1 cellular context compared by ENCODE assay signal in the genomic region with DNA sequence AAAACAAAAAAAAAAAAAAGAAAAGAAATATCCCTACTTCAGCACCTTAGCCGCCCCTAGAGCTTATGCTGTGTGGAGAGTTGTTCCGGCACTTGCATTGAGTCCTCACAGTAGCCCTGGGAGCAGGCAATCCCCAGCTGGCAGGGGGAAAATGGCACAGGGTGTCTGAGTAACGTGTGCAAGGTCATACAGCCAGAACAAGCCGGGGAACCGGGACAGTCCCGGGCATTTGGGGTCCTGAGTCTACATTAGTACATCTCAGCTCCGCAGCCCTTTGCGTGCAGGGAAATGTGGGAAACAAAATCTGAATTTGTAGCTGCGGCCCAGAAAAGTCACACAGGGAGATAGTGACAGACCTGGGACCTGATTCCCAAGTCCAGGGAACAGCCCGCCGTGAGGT.
TF ChIP-seq lines count a peak whose summit lies in the region.

No MANE protein-coding gene starts in this region.

TF ChIP-seq in HepG2, 621 proteins besides CTCF, POLR2A, EP300 and RAD21:
- TF ChIP-seq SCMH1 (CRISPR knock-in tag; IDR thresholded peaks at IDR 0.05; ENCODE audit: borderline replicate concordance) (no peak), ZKSCAN8 (CRISPR knock-in tag; IDR thresholded peaks at IDR 0.05; ENCODE audit: borderline replicate concordance) (no peak), KDM6A (CRISPR knock-in tag; IDR thresholded peaks at IDR 0.05; ENCODE audit: low read depth) (no peak), ZNF672 (CRISPR knock-in tag; IDR thresholded peaks at IDR 0.05) (no peak), RELA (CRISPR knock-in tag; IDR thresholded peaks at IDR 0.05) (no peak), HHEX (CRISPR knock-in tag; IDR thresholded peaks at IDR 0.05) (no peak), ZNF282 (IDR thresholded peaks at IDR 0.05; ENCODE audit: partially characterized antibody) (no peak), CBX5 (CRISPR knock-in tag; IDR thresholded peaks at IDR 0.05; ENCODE audit: borderline replicate concordance) (no peak)
